In the genomic region with DNA sequence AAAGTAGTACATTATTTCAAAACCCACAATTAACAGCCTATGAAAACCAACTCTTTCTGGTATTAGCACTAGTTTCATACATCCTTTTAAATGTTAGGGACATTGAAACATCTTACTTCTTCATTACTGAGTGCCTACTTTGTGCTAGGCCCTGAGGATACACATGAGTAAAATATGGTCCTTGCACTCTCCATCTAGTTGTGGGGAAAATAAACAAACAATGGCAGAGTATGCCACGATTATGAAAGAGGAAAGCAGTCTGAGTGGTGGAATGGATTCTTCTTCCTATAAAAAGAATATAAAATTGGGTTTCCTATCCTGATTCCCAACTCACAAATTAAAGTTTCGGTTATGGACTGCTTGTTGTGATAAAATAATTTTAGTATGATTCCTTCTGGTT, we compare ENCODE assay signal across 1 cellular context.
TF ChIP-seq lines count a peak whose summit lies in the region.

No MANE protein-coding gene starts in this region.

TF ChIP-seq in HCT116, 20 proteins besides CTCF, POLR2A, EP300 and RAD21 (continued from another document):
- TF ChIP-seq REST (IDR thresholded peaks at IDR 0.05; ENCODE audit: low read depth) = no peak
- TF ChIP-seq, protein P1, sequence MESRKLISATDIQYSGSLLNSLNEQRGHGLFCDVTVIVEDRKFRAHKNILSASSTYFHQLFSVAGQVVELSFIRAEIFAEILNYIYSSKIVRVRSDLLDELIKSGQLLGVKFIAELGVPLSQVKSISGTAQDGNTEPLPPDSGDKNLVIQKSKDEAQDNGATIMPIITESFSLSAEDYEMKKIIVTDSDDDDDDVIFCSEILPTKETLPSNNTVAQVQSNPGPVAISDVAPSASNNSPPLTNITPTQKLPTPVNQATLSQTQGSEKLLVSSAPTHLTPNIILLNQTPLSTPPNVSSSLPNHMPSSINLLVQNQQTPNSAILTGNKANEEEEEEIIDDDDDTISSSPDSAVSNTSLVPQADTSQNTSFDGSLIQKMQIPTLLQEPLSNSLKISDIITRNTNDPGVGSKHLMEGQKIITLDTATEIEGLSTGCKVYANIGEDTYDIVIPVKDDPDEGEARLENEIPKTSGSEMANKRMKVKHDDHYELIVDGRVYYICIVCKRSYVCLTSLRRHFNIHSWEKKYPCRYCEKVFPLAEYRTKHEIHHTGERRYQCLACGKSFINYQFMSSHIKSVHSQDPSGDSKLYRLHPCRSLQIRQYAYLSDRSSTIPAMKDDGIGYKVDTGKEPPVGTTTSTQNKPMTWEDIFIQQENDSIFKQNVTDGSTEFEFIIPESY (IDR thresholded peaks at IDR 0.05; ENCODE audit: extremely low read depth, insufficient replicate concordance, low read length) = no peak
- no peak for TF ChIP-seq ELF1 (IDR thresholded peaks at IDR 0.05; ENCODE audit: borderline replicate concordance, low read depth)
